ENCODE assay signal across 8 cellular contexts in the genomic region with DNA sequence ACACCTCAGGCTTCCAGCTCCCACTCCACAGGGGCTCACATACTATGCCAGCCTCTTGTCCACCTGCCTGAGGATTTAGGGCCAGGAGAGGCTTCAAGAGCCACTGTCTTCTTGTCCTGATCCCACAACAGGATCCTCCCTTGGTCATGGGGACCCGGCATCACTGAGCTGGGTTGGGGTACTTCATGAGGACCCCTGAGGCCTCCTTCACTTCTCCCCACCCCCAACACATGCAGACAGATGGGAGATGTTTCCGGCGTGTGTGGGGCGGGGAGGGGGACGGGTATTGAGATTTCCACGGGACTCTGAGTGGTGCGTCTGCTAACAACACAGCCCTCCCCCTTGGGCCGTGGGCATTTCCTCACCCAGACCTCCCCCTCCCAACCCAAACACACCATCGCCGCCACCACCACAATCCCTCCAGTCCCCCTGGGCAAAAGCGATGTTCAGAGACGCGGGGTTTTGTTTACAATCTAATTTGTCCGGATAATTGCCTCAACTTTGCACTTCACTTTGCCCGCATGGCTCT. TPM values are rescaled to one million over a fixed set of nuclear protein-coding genes. Genes with fewer than 3 reads are reported as not detected.
A peak's percentile ranks its signal among the peaks of the same experiment; 100 is the strongest.
DNase-seq lines count a peak whose midpoint lies in the region; ATAC-seq and TF ChIP-seq lines count a peak whose summit lies in the region.

No MANE protein-coding gene starts in this region.

- H3K4me1 ChIP-seq in ascending aorta (peaks cover 11 to 16% of the 10 kb centered on the region in 2 donors), aorta (ENCODE audit: control insufficient read depth in 1 of 2, insufficient read depth in 2 of 2, low read length in 2 of 2) (peaks cover 0 to 3% of the 10 kb centered on the region in 2 donors), adrenal gland (replicated peaks in 1 of 2) (peaks cover 14 to 22% of the 10 kb centered on the region in 2 donors)

- H3K4me1 Mint-ChIP-seq in memory B cell: peaks cover 16% of the 10 kb centered on the region

- no peak for TF ChIP-seq POLR2A in adrenal gland (IDR thresholded peaks at IDR 0.05)

- H3K27ac Mint-ChIP-seq in memory B cell: no peak overlapping the region

- peak overlapping the region in 1 of 2 donors; percentile 92 for H3K27ac ChIP-seq in ascending aorta
- no peak overlapping the region for H3K27ac ChIP-seq in aorta (ENCODE audit: low read depth in 1 of 2, low read length in 2 of 2)
- no peak overlapping the region for H3K27ac ChIP-seq in adrenal gland

- no peaks in the 10 kb centered on the region for H3K27me3 ChIP-seq in ascending aorta
- H3K27me3 ChIP-seq in aorta (ENCODE audit: control insufficient read depth in 1 of 2, insufficient read depth in 2 of 2, low read length in 1 of 2): no peaks in the 10 kb centered on the region
- no peaks in the 10 kb centered on the region for H3K27me3 ChIP-seq in adrenal gland

- peak overlapping the region; percentile 95 for H3K4me3 Mint-ChIP-seq in memory B cell

- H3K9me3 Mint-ChIP-seq in memory B cell: no peaks in the 10 kb centered on the region

- H3K4me3 ChIP-seq in ascending aorta: peak overlapping the region; percentile 75 to 95
- H3K4me3 ChIP-seq in aorta (ENCODE audit: low read length in 2 of 2): peak overlapping the region; percentile 42 to 57
- peak overlapping the region in 2 of 4 donors; percentile 37 to 97 for H3K4me3 ChIP-seq in adrenal gland

- DNase-seq in left cardiac atrium: peak; percentile 34
- DNase-seq in cardiac septum (ENCODE audit: low spot score): no peak
- DNase-seq in ascending aorta (ENCODE audit: low spot score in 2 of 2): no peak
- no peak for DNase-seq in memory B cell (ENCODE audit: low spot score in 2 of 2)
- no peak for DNase-seq in aorta
- DNase-seq in adrenal gland: no peak
- DNase-seq in NCI-H774 (lab: John Stamatoyannopoulos, UW): no peak

- ATAC-seq in left cardiac atrium (no peak), memory B cell (ENCODE audit: low read depth) (no peak), aorta (ENCODE audit: low FRiP score) (no peak), GM19023 (IDR thresholded peaks at IDR 0.05; ENCODE audit: unreplicated experiment) (no peak)

- no peaks in the 10 kb centered on the region for H3K36me3 Mint-ChIP-seq in memory B cell

- H3K36me3 ChIP-seq in ascending aorta (no peaks in the 10 kb centered on the region), aorta (ENCODE audit: control insufficient read depth in 1 of 2, insufficient read depth in 2 of 2, low read length in 1 of 2) (no peaks in the 10 kb centered on the region), adrenal gland (replicated peaks in 1 of 2) (no peaks in the 10 kb centered on the region)

- no peaks in the 10 kb centered on the region for H3K9me3 ChIP-seq in ascending aorta
- H3K9me3 ChIP-seq in aorta (ENCODE audit: control insufficient read depth, low read length): no peaks in the 10 kb centered on the region
- H3K9me3 ChIP-seq in adrenal gland (replicated peaks in 1 of 3): no peaks in the 10 kb centered on the region

- no peaks in the 10 kb centered on the region for H3K27me3 Mint-ChIP-seq in memory B cell

- TF ChIP-seq CTCF in ascending aorta (IDR thresholded peaks at IDR 0.05): no peak
- no peak for TF ChIP-seq CTCF in adrenal gland (IDR thresholded peaks at IDR 0.05)

- intact Hi-C loops in left cardiac atrium (cut with DNase I): no loop called here
- intact Hi-C loops in cardiac septum (cut with DNase I): loop anchor here (5.0 kb wide), 1 partner anchor 37 kb away; no protein-coding TSS in a partner anchor
- intact Hi-C loops in ascending aorta (cut with DNase I): no loop called here
- intact Hi-C loops in aorta (cut with DNase I): loop anchor here (5.0 kb wide), 4 partner anchors 47 to 118 kb away; no protein-coding TSS in a partner anchor
- intact Hi-C loops in adrenal gland (cut with DNase I): loop anchor here in 1 of 2 donors (5.0 kb wide), 1 partner anchor 42 kb away; no protein-coding TSS in a partner anchor

- WGBS in aorta, 2 donors: 21 to 25% methylated on average over 15 of the region's 15 CpGs
- WGBS in adrenal gland, 4 donors: 18 to 26% (median 23%) methylated on average over 10 to 15 of the region's 15 CpGs

RNA-seq across cellular contexts. Expression of a gene that starts 0.9 kb away (rescaled TPM):
- total RNA-seq in left cardiac atrium (10 to 100 TPM; 15.6 to 18.4 TPM), cardiac septum (20.3 TPM), ascending aorta (19.5 TPM), aorta (10 to 100 TPM; 31.6 to 36.2 TPM), adrenal gland (10 to 100 TPM in 5 of 8 donors, 1 to 10 TPM in 3; 6.8 to 17.3 (median 13.2) TPM)
- polyA plus RNA-seq in aorta (10 to 100 TPM in 1 of 2 donors, 1 to 10 TPM in 1; 9.1 to 11.3 TPM), adrenal gland (10 to 100 TPM in 2 of 3 donors, 1 to 10 TPM in 1; 3.7 to 18.2 (median 10.0) TPM)

Comparison
In these comparisons a context has a peak if more than half of its experiments do, and no peak if none do; other contexts are left out.
1. intact Hi-C loops: an anchor here in cardiac septum (5.0 kb wide) and aorta (5.0 kb wide); none called in left cardiac atrium and ascending aorta.